ENCODE assay signal across 25 cellular contexts in the genomic region with DNA sequence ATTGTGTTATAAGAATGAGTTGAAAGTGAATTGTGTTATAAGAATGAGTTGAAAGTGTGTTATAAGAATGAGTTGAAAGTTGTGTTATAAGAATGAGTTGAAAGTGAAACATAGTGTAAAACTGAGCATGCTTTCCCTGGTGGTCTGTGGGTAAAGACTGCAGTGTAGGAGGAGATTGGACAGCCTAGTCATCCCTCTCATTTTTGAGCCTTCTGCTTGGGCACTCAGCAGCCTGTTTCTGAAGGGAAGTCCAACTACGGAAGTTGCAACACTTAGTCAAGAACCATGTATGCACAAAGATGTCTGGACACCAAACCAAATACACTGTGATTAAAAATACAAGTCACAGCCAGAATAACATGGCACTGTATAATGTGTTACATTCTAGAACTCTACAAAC.
DNase-seq lines count a peak whose midpoint lies in the region; ATAC-seq, FAIRE-seq and TF ChIP-seq lines count a peak whose summit lies in the region.
"Had no signal": no experiment of that assay in that cellular context is flagged by ENCODE, and none has a peak within 500 bp of the region (broad histone marks: within the 10 kb centered on the region; RNA-seq: fewer than 3 reads in every experiment).

No MANE protein-coding gene starts in this region.

- 88 to 100% methylated on average over 1 of the region's 1 CpG for whole genome bisulfite sequencing in transverse colon (ENCODE audit: low coverage in 1 of 2), 2 donors

- FAIRE-seq in GM12891 (lab: Jason Lieb, UNC), result peak; percentile 84
- FAIRE-seq: A204.1 had no signal

- H3K27me3 ChIP-seq in transverse colon, result no peaks in the 10 kb centered on the region
- H3K27me3 ChIP-seq: colonic mucosa, Peyer's patch, uterus had no signal

- in situ Hi-C loops in transverse colon (cut with MboI; ENCODE audit: low pct_ligation_motif_present in 1 of 4, low pct_unique_long_range_greater_than_20kb in 1 of 4, low sequenced_read_pairs in 3 of 4), result no loop called here
- in situ Hi-C loops in KBM-7 (cut with MboI; ENCODE audit: low pct_unique_long_range_greater_than_20kb, low sequenced_read_pairs), result no loop called here

- no peak for TF ChIP-seq EP300 in transverse colon (IDR thresholded peaks at IDR 0.05; ENCODE audit: low read depth)

- intact Hi-C loops in transverse colon (cut with DNase I; ENCODE audit: low total_unique reads), result no loop called here

- DNase-seq in GM12891 (ENCODE audit: insufficient read length, low spot score), result no peak
- DNase-seq in MV-4-11 (lab: John Stamatoyannopoulos, UW), result peak; percentile 80
- DNase-seq in hippocampal formation (lab: John Stamatoyannopoulos, UW), result no peak
- DNase-seq in transverse colon, result no peak
- no peak for DNase-seq in KBM-7
- DNase-seq: activated CD4-positive, alpha-beta T cell treated with anti-CD3 and anti-CD28 coated beads for 4 hours; activated T-cell treated with anti-CD3 and anti-CD28 coated beads for 4 hours; anterior cingulate cortex; CD8-positive, alpha-beta T cell; colonic mucosa; foreskin melanocyte; H7; NCI-H1092; NCI-H1694 treated with DMSO at 0.1 percent for 48 hours; NCI-H524; Peyer's patch; SHP77 treated with DMSO at 0.1 percent for 48 hours; stimulated activated naive CD4-positive, alpha-beta T cell treated with Interleukin-2 at 50 U/mL for 16 hours; uterus had no signal

- peak; percentile 74 for ATAC-seq in GM19452 (IDR thresholded peaks at IDR 0.05; ENCODE audit: unreplicated experiment)
- ATAC-seq in HG02973 (IDR thresholded peaks at IDR 0.05; ENCODE audit: unreplicated experiment), result peak; percentile 54
- ATAC-seq in GM19351 (IDR thresholded peaks at IDR 0.05; ENCODE audit: unreplicated experiment), result no peak
- ATAC-seq: CD8-positive, alpha-beta T cell; esophagus mucosa had no signal

- H3K27ac ChIP-seq in transverse colon, result no peak overlapping the region
- H3K27ac ChIP-seq: colonic mucosa, Peyer's patch, uterus, VCaP had no signal

- H3K4me1 ChIP-seq in transverse colon, result no peaks in the 10 kb centered on the region
- H3K4me1 ChIP-seq: colonic mucosa, uterus had no signal

- no peak overlapping the region for H3K4me3 ChIP-seq in transverse colon
- H3K4me3 ChIP-seq: colonic mucosa, Peyer's patch, uterus had no signal

- H3K36me3 ChIP-seq in transverse colon, result no peaks in the 10 kb centered on the region
- H3K36me3 ChIP-seq: colonic mucosa, Peyer's patch, uterus had no signal

- no peak for TF ChIP-seq CTCF in transverse colon (IDR thresholded peaks at IDR 0.05)

- H3K9me3 ChIP-seq in transverse colon, result no peaks in the 10 kb centered on the region
- H3K9me3 ChIP-seq: colonic mucosa, Peyer's patch, uterus had no signal

- TF ChIP-seq POLR2A in GM12891 (IDR thresholded peaks at IDR 0.05; ENCODE audit: low read depth, low read length) (no peak), transverse colon (IDR thresholded peaks at IDR 0.05) (no peak)

TF ChIP-seq in GM12891, 5 proteins besides CTCF, POLR2A, EP300 and RAD21:
- TF ChIP-seq TAF1 (IDR thresholded peaks at IDR 0.05; ENCODE audit: low read depth, low read length), result no peak
- TF ChIP-seq POU2F2 (IDR thresholded peaks at IDR 0.05; ENCODE audit: low read depth, low read length), result no peak
- no peak for TF ChIP-seq POLR2AphosphoS5 (IDR thresholded peaks at IDR 0.05; ENCODE audit: low read depth, low read length)
- no peak for TF ChIP-seq SPI1 (IDR thresholded peaks at IDR 0.05; ENCODE audit: low read depth, low read length)
- no peak for TF ChIP-seq PAX5 (IDR thresholded peaks at IDR 0.05; ENCODE audit: insufficient read depth, low read length, severe bottlenecking)
